Comparison of ENCODE assay signal across 20 cellular contexts in the genomic region with DNA sequence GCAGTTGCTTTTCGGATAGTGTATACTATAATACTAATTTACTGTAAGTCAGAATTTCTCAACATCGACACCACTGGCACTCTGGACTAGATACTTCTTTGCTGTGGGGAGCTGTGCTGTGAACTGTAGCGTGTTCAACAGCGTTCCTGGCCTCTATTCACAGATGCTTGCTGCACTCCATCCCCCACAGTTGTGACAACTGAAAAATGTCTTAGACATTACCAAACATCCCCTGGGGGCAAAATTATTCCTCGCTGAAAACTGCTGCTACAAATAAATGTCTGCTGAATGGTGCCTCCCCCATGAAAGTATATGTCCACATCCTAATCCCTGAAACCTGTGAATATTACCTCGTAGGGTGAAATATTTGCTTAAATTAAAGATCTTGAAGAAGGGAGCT. TPM values are rescaled to one million over a fixed set of nuclear protein-coding genes. Genes with fewer than 3 reads are reported as not detected.
DNase-seq lines count a peak whose midpoint lies in the region; ATAC-seq and TF ChIP-seq lines count a peak whose summit lies in the region.
"Had no signal": no experiment of that assay in that cellular context is flagged by ENCODE, and none has a peak within 500 bp of the region (broad histone marks: within the 10 kb centered on the region; RNA-seq: fewer than 3 reads in every experiment).

No MANE protein-coding gene starts in this region.

- no peak overlapping the region for H3K27ac ChIP-seq in substantia nigra (ENCODE audit: low read depth, low read length, poor library complexity, severe bottlenecking)
- H3K27ac ChIP-seq in prostate gland = no peak overlapping the region
- H3K27ac ChIP-seq: Peyer's patch had no signal

- intact Hi-C loops in sciatic nerve (cut with DNase I) = no loop called here
- intact Hi-C loops in prostate gland (cut with DNase I) = no loop called here

- H3K9me3 ChIP-seq in adipocyte (ENCODE audit: control insufficient read depth, low read length) = no peaks in the 10 kb centered on the region
- no peaks in the 10 kb centered on the region for H3K9me3 ChIP-seq in prostate gland
- H3K9me3 ChIP-seq: Peyer's patch, SK-N-SH had no signal

- TF ChIP-seq CTCF in AG10803 (conservative IDR thresholded peaks at IDR 0.05; ENCODE audit: low read length) (no peak), prostate gland (IDR thresholded peaks at IDR 0.05) (no peak)

- H3K4me1 ChIP-seq in adipocyte (ENCODE audit: control insufficient read depth, insufficient read depth, low read length) (peaks cover 18% of the 10 kb centered on the region), prostate gland (replicated peaks) (no peaks in the 10 kb centered on the region)
- H3K4me1 ChIP-seq: Peyer's patch had no signal

- H3K4me3 ChIP-seq in AG10803 (ENCODE audit: low read length) = no peak overlapping the region
- no peak overlapping the region for H3K4me3 ChIP-seq in adipocyte (ENCODE audit: low read length)
- H3K4me3 ChIP-seq in prostate gland = no peak overlapping the region
- H3K4me3 ChIP-seq: Peyer's patch had no signal

- H3K27me3 ChIP-seq in adipocyte (replicated peaks; ENCODE audit: control insufficient read depth, insufficient read depth, low read length) = no peaks in the 10 kb centered on the region
- H3K27me3 ChIP-seq in prostate gland (replicated peaks; ENCODE audit: insufficient read depth) = no peaks in the 10 kb centered on the region
- H3K27me3 ChIP-seq: Peyer's patch had no signal

- H3K9ac ChIP-seq in adipocyte (ENCODE audit: low read length) = no peak overlapping the region
- H3K9ac ChIP-seq: SK-N-SH had no signal

- WGBS in prostate gland = 81% methylated on average over 6 of the region's 6 CpGs

- TF ChIP-seq POLR2A in prostate gland (IDR thresholded peaks at IDR 0.05) = no peak

- ATAC-seq in sciatic nerve (no peak), HG03196 (IDR thresholded peaks at IDR 0.05; ENCODE audit: unreplicated experiment) (no peak)

- DNase-seq in AG10803 (ENCODE audit: low read depth) (peak; percentile 42), ELR (ENCODE audit: low read depth) (peak; percentile 50), adipocyte (ENCODE audit: low read depth) (peak; percentile 24), foreskin melanocyte (peak; percentile 46), substantia nigra (lab: John Stamatoyannopoulos, UW) (no peak), sciatic nerve (ENCODE audit: low spot score) (no peak), prostate gland (ENCODE audit: low spot score) (no peak)
- DNase-seq: DMS79 treated with DMSO at 0.1 percent for 48 hours; GDM1; H9; Kasumi-1; NCI-H1092 treated with DMSO at 0.1 percent for 48 hours; NCI-H2081; NCI-H446 treated with DMSO at 0.1 percent for 48 hours; NCI-H748 treated with DMSO at 0.1 percent for 48 hours; NK-92 treated with Interleukin-12 subunit alpha and Interleukin-12 subunit beta, amount 100 ng/mL, for 24 hours; Right ventricle myocardium superior; SK-N-SH had no signal

- no peaks in the 10 kb centered on the region for H3K36me3 ChIP-seq in adipocyte (ENCODE audit: control insufficient read depth, insufficient read depth, low read length, severe bottlenecking)
- no peaks in the 10 kb centered on the region for H3K36me3 ChIP-seq in prostate gland
- H3K36me3 ChIP-seq: Peyer's patch had no signal

RNA-seq across cellular contexts. Expression of a gene that starts 7.5 kb away (rescaled TPM):
- 49.4 TPM for total RNA-seq in sciatic nerve
- 10 to 100 TPM in 1 of 2 donors, 1 to 10 TPM in 1; 3.3 to 19.4 TPM for total RNA-seq in prostate gland

RNA-seq across cellular contexts. Expression of a gene that starts 12.0 kb away (rescaled TPM):
- total RNA-seq in sciatic nerve (2.5 TPM), prostate gland (1 to 10 TPM in 1 of 2 donors, under 1 TPM in 1; 0.51 to 1.2 TPM)
- total RNA-seq: H9 had no signal

RNA-seq across cellular contexts. Expression of a gene that starts 35.2 kb away (rescaled TPM):
- 34.2 TPM for total RNA-seq in sciatic nerve
- total RNA-seq in prostate gland = 10 to 100 TPM; 18.7 to 44.5 TPM

RNA-seq across cellular contexts. Expression of a gene that starts 45.5 kb away (rescaled TPM):
- total RNA-seq in sciatic nerve = 128 TPM
- total RNA-seq in prostate gland = 100 to 1,000 TPM; 106 to 122 TPM

RNA-seq across cellular contexts. Expression of a gene that starts 53.1 kb away (rescaled TPM):
- 50.7 TPM for total RNA-seq in sciatic nerve
- total RNA-seq in prostate gland = 100 to 1,000 TPM; 147 to 181 TPM

Comparison
In these comparisons a context has a peak if more than half of its experiments do, and no peak if none do; other contexts are left out.
1. DNase-seq: peak in AG10803 (single experiment), ELR (single experiment), adipocyte (single experiment) and foreskin melanocyte (single experiment); none in substantia nigra (0 of 49), sciatic nerve (single experiment) and prostate gland (single experiment).